In the genomic region with DNA sequence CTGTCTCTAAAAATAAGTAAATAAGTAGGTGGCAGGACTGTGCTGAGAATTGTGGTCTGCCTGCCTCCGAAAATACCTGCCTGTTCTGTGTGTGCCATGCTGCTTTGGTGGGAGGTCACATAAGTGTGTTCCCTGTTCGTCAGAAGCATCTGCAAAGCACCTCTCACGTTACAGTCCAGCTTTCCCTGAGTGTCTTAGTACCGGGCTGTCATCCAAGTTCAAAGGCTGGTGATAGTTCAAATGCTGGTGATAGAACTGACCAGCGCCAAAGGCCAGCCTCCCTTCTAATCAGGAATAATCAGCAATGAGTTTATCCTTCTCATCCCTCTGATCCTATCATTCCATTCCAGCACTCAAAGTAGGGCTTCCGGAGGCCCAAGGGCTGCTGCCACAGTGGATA, we compare ENCODE assay signal across 18 cellular contexts. TPM values are rescaled to one million over a fixed set of nuclear protein-coding genes. Genes with fewer than 3 reads are reported as not detected.
A peak's percentile ranks its signal among the peaks of the same experiment; 100 is the strongest.
DNase-seq lines count a peak whose midpoint lies in the region; FAIRE-seq and TF ChIP-seq lines count a peak whose summit lies in the region.
"Had no signal": no experiment of that assay in that cellular context is flagged by ENCODE, and none has a peak within 500 bp of the region (broad histone marks: within the 10 kb centered on the region; RNA-seq: fewer than 3 reads in every experiment).

No MANE protein-coding gene starts in this region.

- H3K9me3 ChIP-seq in kidney (ENCODE audit: control insufficient read depth in 1 of 2, low read length in 2 of 2) (no peaks in the 10 kb centered on the region), thyroid gland (no peaks in the 10 kb centered on the region), HAP-1 (no peaks in the 10 kb centered on the region)
- H3K9me3 ChIP-seq: Caco-2 had no signal

- H3K27me3 ChIP-seq in thyroid gland (no peaks in the 10 kb centered on the region), HAP-1 (ENCODE audit: low read depth) (0 out of 2 replicates have a peak, but pooled peaks cover 4% of the 10 kb centered on the region)

- intact Hi-C loops in kidney (cut with DNase I) (loop anchor here (10.0 kb wide), 1 partner anchor 69 kb away; a partner anchor contains a TSS), thyroid gland (cut with DNase I) (loop anchor here (5.0 kb wide), 2 partner anchors 64 to 326 kb away; a partner anchor contains a TSS)

- H3K36me3 ChIP-seq in kidney (ENCODE audit: control insufficient read depth in 1 of 2, insufficient read depth in 2 of 2, low read length in 2 of 2) (no peaks in the 10 kb centered on the region), thyroid gland (no peaks in the 10 kb centered on the region), HAP-1 (replicated peaks) (no peaks in the 10 kb centered on the region)

- FAIRE-seq in kidney (lab: Jason Lieb, UNC): no peak
- FAIRE-seq: G401.6, H1 had no signal

- TF ChIP-seq POLR2A in thyroid gland (IDR thresholded peaks at IDR 0.05): no peak

- H3K4me1 ChIP-seq in kidney (ENCODE audit: control insufficient read depth in 1 of 2, insufficient read depth in 1 of 2, low read depth in 1 of 2, low read length in 2 of 2): peaks cover 0 to 11% of the 10 kb centered on the region in 2 donors
- H3K4me1 ChIP-seq in thyroid gland: peaks cover 16 to 25% of the 10 kb centered on the region in 2 donors
- H3K4me1 ChIP-seq in HAP-1: peaks cover 14% of the 10 kb centered on the region

- DNase-seq in NCI-H510A treated with DMSO at 0.1 percent for 48 hours (lab: John Stamatoyannopoulos, UW) (peak; percentile 6), NCI-H510A (lab: John Stamatoyannopoulos, UW) (no peak), NCI-H2196 (lab: John Stamatoyannopoulos, UW; ENCODE audit: unreplicated experiment) (peak; percentile 43), kidney (peak; percentile 8), thyroid gland (peak; percentile 43 to 54), C1 segment of cervical spinal cord (lab: John Stamatoyannopoulos, UW) (no peak), HAP-1 (ENCODE audit: low spot score in 2 of 2) (no peak)
- DNase-seq: Caco-2; CD4-positive, CD25-positive, alpha-beta regulatory T cell; CD8-positive, alpha-beta T cell; DMS153; DND-41; GM23248; H7 had no signal

- no peak overlapping the region for H3K9ac ChIP-seq in kidney (ENCODE audit: low read length in 2 of 2)
- H3K9ac ChIP-seq: GM23248 had no signal

- no peak for TF ChIP-seq CTCF in kidney (IDR thresholded peaks at IDR 0.05; ENCODE audit: borderline replicate concordance, extremely low read depth, insufficient read depth)
- no peak for TF ChIP-seq CTCF in thyroid gland (IDR thresholded peaks at IDR 0.05)

- WGBS in thyroid gland, 2 donors: 24 to 33% methylated on average over 6 of the region's 6 CpGs

- H3K27ac ChIP-seq in kidney (ENCODE audit: low read depth in 2 of 2, low read length in 2 of 2) (no peak overlapping the region), thyroid gland (no peak overlapping the region)
- H3K27ac ChIP-seq: C4-2B, GM23248 had no signal

- in situ Hi-C loops in HAP-1 (cut with MboI; ENCODE audit: low sequenced_read_pairs): loop anchor here (5.0 kb wide), 1 partner anchor 66 kb away; a partner anchor contains a TSS

- H3K4me3 ChIP-seq in kidney (ENCODE audit: low read length in 2 of 2) (no peak overlapping the region), thyroid gland (replicated peaks in 1 of 3) (no peak overlapping the region), HAP-1 (no peak overlapping the region)
- H3K4me3 ChIP-seq: GM23248 had no signal

RNA-seq across cellular contexts. Expression of a gene that starts 5.6 kb away (rescaled TPM):
- 2.0 TPM for total RNA-seq in kidney
- 24.1 TPM for polyA plus RNA-seq in kidney (ENCODE audit: insufficient read depth, low read depth, low replicate concordance)
- total RNA-seq in thyroid gland: 1 to 10 TPM in 1 of 4 donors, under 1 TPM in 1, not detected in 2; 0.33 to 1.4 TPM
- total RNA-seq: CD4-positive, CD25-positive, alpha-beta regulatory T cell; CD8-positive, alpha-beta T cell; GM23248 had no signal
- polyA plus RNA-seq: BJ; CD4-positive, CD25-positive, alpha-beta regulatory T cell; GM23248 had no signal

RNA-seq across cellular contexts. Expression of a gene that starts 40.9 kb away (rescaled TPM):
- total RNA-seq in kidney (146 TPM), thyroid gland (100 to 1,000 TPM; 122 to 288 (median 187) TPM)
- 60.3 TPM for polyA plus RNA-seq in kidney (ENCODE audit: insufficient read depth, low read depth, low replicate concordance)

Comparison
In these comparisons a context has a peak if more than half of its experiments do, and no peak if none do; other contexts are left out.
1. DNase-seq: peak in NCI-H510A treated with DMSO at 0.1 percent for 48 hours (single experiment), NCI-H2196 (single experiment), kidney (single experiment) and thyroid gland (2 of 2); none in NCI-H510A (single experiment), C1 segment of cervical spinal cord (0 of 14) and HAP-1 (0 of 2).